ENCODE assay signal across 24 cellular contexts in the genomic region with DNA sequence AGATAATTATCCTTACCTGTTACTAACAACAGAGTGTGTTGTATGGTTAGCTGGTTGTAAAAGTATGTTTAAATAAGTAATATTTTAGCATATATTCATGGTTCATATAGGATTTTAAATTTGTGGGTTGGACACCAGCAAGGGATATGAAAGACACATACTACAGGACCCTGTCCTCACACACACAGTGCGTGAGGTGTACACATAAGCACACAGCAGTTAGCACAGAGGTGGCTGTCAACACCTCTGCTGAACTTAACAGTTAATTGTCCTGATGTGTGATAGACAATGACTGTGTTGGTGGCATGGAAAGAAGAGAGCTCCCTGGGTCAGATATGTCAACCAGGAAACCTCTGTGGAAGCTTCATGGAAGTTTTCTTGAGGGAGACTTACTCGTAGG.
"Had no signal": no experiment of that assay in that cellular context is flagged by ENCODE, and none has a peak within 500 bp of the region (broad histone marks: within the 10 kb centered on the region; RNA-seq: fewer than 3 reads in every experiment).

No MANE protein-coding gene starts in this region.

- H3K36me3 ChIP-seq: colonic mucosa, gastrocnemius medialis had no signal

- DNase-seq: colonic mucosa; cortex of kidney; effector CD8-positive, alpha-beta T cell; effector memory CD8-positive, alpha-beta T cell; endodermal cell; erythroblast; esophagus squamous epithelium; foreskin fibroblast; foreskin melanocyte; gastrocnemius medialis; glutamatergic neuron; head of caudate nucleus; heart right ventricle; hippocampal formation; left cardiac atrium; lower lobe of right lung; mesenchymal stem cell; mucosa of descending colon; naive B cell had no signal

- H3K4me3 Mint-ChIP-seq: dendritic cell treated with granulocyte-macrophage colony-stimulating factor and Interleukin-4, amounts not matched to agents 40 ng/mL and 50 ng/mL, for 4 days; effector memory CD8-positive, alpha-beta T cell; endodermal cell; mesothelial cell of epicardium had no signal

- ATAC-seq: effector memory CD8-positive, alpha-beta T cell; esophagus mucosa; gastrocnemius medialis; left cardiac atrium; left lung; lower lobe of right lung; mucosa of descending colon had no signal

- H3K9me3 Mint-ChIP-seq: dendritic cell treated with granulocyte-macrophage colony-stimulating factor and Interleukin-4, amounts not matched to agents 40 ng/mL and 50 ng/mL, for 4 days; effector memory CD8-positive, alpha-beta T cell; endodermal cell; mesothelial cell of epicardium; naive B cell had no signal

- H3K27ac Mint-ChIP-seq: dendritic cell treated with granulocyte-macrophage colony-stimulating factor and Interleukin-4, amounts not matched to agents 40 ng/mL and 50 ng/mL, for 4 days; effector memory CD8-positive, alpha-beta T cell; endodermal cell; mesothelial cell of epicardium; naive B cell had no signal

- H3K27ac ChIP-seq: colonic mucosa, epithelial cell of prostate, esophagus squamous epithelium, gastrocnemius medialis, heart right ventricle, left lung, lower lobe of right lung had no signal

- H3K4me1 Mint-ChIP-seq: mesothelial cell of epicardium, naive B cell had no signal

- H3K27me3 ChIP-seq: colonic mucosa, esophagus squamous epithelium, gastrocnemius medialis, heart right ventricle, left lung had no signal

- H3K4me3 ChIP-seq: colonic mucosa, esophagus squamous epithelium, gastrocnemius medialis, heart right ventricle, left lung, lower lobe of right lung, mucosa of descending colon had no signal

- H3K9me3 ChIP-seq: colonic mucosa, esophagus squamous epithelium, gastrocnemius medialis, heart right ventricle, left lung, lower lobe of right lung, mucosa of descending colon had no signal

- H3K27me3 Mint-ChIP-seq: dendritic cell treated with granulocyte-macrophage colony-stimulating factor and Interleukin-4, amounts not matched to agents 40 ng/mL and 50 ng/mL, for 4 days; effector memory CD8-positive, alpha-beta T cell; naive B cell had no signal

- H3K4me1 ChIP-seq: colonic mucosa, esophagus squamous epithelium, left lung, lower lobe of right lung had no signal
